ENCODE assay signal across 15 cellular contexts in genomic region chr22:48098936-48099245, GRCh38.
DNase-seq lines count a peak whose midpoint lies in the region; ATAC-seq and TF ChIP-seq lines count a peak whose summit lies in the region.
"Had no signal": no experiment of that assay in that cellular context is flagged by ENCODE, and none has a peak within 500 bp of the region (broad histone marks: within the 10 kb centered on the region; RNA-seq: fewer than 3 reads in every experiment).

No MANE protein-coding gene starts in this region.

- no peaks in the 10 kb centered on the region for H3K36me3 ChIP-seq in smooth muscle cell (ENCODE audit: low read depth)
- H3K36me3 ChIP-seq: gastroesophageal sphincter, uterus had no signal

- peak overlapping the region; percentile 85 for H3K27ac Mint-ChIP-seq in T-helper 2 cell treated with Interferon-gamma antibody and Interleukin-4, amounts not matched to agents 5 μg/mL and 100 μg/mL, for 36 hours
- H3K27ac Mint-ChIP-seq: progenitor cell of endocrine pancreas had no signal

- no peak overlapping the region for H3K9ac ChIP-seq in smooth muscle cell (ENCODE audit: low read depth)

- H3K27ac ChIP-seq in smooth muscle cell (ENCODE audit: low read depth) = no peak overlapping the region
- H3K27ac ChIP-seq: gastroesophageal sphincter, uterus had no signal

- H3K4me3 ChIP-seq in smooth muscle cell = no peak overlapping the region
- H3K4me3 ChIP-seq: gastroesophageal sphincter, uterus had no signal

- H3K36me3 Mint-ChIP-seq in T-helper 2 cell treated with Interferon-gamma antibody and Interleukin-4, amounts not matched to agents 5 μg/mL and 100 μg/mL, for 36 hours (ENCODE audit: low read depth) = peaks cover 5% of the 10 kb centered on the region

- peak overlapping the region; percentile 64 for H3K4me3 Mint-ChIP-seq in T-helper 2 cell treated with Interferon-gamma antibody and Interleukin-4, amounts not matched to agents 5 μg/mL and 100 μg/mL, for 36 hours

- TF ChIP-seq CTCF in smooth muscle cell (IDR thresholded peaks at IDR 0.05; ENCODE audit: borderline replicate concordance, insufficient read depth, poor library complexity, severe bottlenecking) = no peak

- 95% methylated on average over 6 of the region's 10 CpGs for WGBS in smooth muscle cell (ENCODE audit: low lambda C conversion rate)

- H4K20me1 ChIP-seq in smooth muscle cell (ENCODE audit: low read depth) = no peaks in the 10 kb centered on the region

- peaks cover 3% of the 10 kb centered on the region for H3K9me3 Mint-ChIP-seq in T-helper 2 cell treated with Interferon-gamma antibody and Interleukin-4, amounts not matched to agents 5 μg/mL and 100 μg/mL, for 36 hours

- H3K9me3 ChIP-seq in smooth muscle cell (replicated peaks; ENCODE audit: low read depth) = no peaks in the 10 kb centered on the region
- H3K9me3 ChIP-seq: gastroesophageal sphincter, uterus had no signal

- H3K4me2 ChIP-seq in smooth muscle cell = no peak overlapping the region

- H3K27me3 Mint-ChIP-seq in T-helper 2 cell treated with Interferon-gamma antibody and Interleukin-4, amounts not matched to agents 5 μg/mL and 100 μg/mL, for 36 hours (ENCODE audit: low read depth) = peaks cover 29% of the 10 kb centered on the region

- no peak overlapping the region for H2AFZ ChIP-seq in smooth muscle cell (ENCODE audit: low read depth)

- no peaks in the 10 kb centered on the region for H3K79me2 ChIP-seq in smooth muscle cell (ENCODE audit: low read depth)

- no peaks in the 10 kb centered on the region for H3F3A ChIP-seq in smooth muscle cell (ENCODE audit: low read depth)

- H3K4me1 ChIP-seq in smooth muscle cell (ENCODE audit: low read depth) = no peaks in the 10 kb centered on the region
- H3K4me1 ChIP-seq: gastroesophageal sphincter, uterus had no signal

- no peak for DNase-seq in T-helper 2 cell treated with Interferon-gamma antibody and Interleukin-4, amounts not matched to agents 5 μg/mL and 100 μg/mL, for 36 hours (ENCODE audit: low spot score)
- DNase-seq in T-helper 2 cell = no peak
- peak; percentile 47 for DNase-seq in mesenteric fat pad (ENCODE audit: low spot score)
- DNase-seq in smooth muscle cell (lab: John Stamatoyannopoulos, UW; ENCODE audit: unreplicated experiment) = no peak
- DNase-seq in AML-193 (lab: John Stamatoyannopoulos, UW) = no peak
- no peak for DNase-seq in effector CD4-positive, alpha-beta T cell
- DNase-seq: 8988T, dermis blood vessel endothelial cell, EL, NCI-H2081 had no signal

- ATAC-seq in GM21367 (IDR thresholded peaks at IDR 0.05; ENCODE audit: unreplicated experiment) = peak; percentile 17
- peak; percentile 7 for ATAC-seq in HG03521 (IDR thresholded peaks at IDR 0.05; ENCODE audit: unreplicated experiment)
- ATAC-seq: gastroesophageal sphincter had no signal

- H3K27me3 ChIP-seq in smooth muscle cell (ENCODE audit: low read depth) = peaks cover 63% of the 10 kb centered on the region
- H3K27me3 ChIP-seq: uterus had no signal

- H3K4me1 Mint-ChIP-seq in T-helper 2 cell treated with Interferon-gamma antibody and Interleukin-4, amounts not matched to agents 5 μg/mL and 100 μg/mL, for 36 hours (ENCODE audit: low read depth) = peaks cover 38% of the 10 kb centered on the region
